In genomic region chr5:65925601-65926275, GRCh38 we compare ENCODE assay signal across 8 cellular contexts. TPM values are rescaled to one million over a fixed set of nuclear protein-coding genes. Genes with fewer than 3 reads are reported as not detected.
DNase-seq lines count a peak whose midpoint lies in the region; ATAC-seq and TF ChIP-seq lines count a peak whose summit lies in the region.

No MANE protein-coding gene starts in this region.

- H3K9ac ChIP-seq in DND-41 (ENCODE audit: low read depth, low read length): peak overlapping the region; percentile 91
- peak overlapping the region; percentile 100 for H3K9ac ChIP-seq in IMR-90 (ENCODE audit: low read depth, low read length)
- H3K9ac ChIP-seq in PC-3 (ENCODE audit: low read length): peak overlapping the region; percentile 84
- peak overlapping the region; percentile 98 for H3K9ac ChIP-seq in fibroblast of lung (ENCODE audit: insufficient read depth, low read length)

- H3K27ac ChIP-seq in DND-41 (ENCODE audit: low read length) (peak overlapping the region; percentile 99), IMR-90 (ENCODE audit: insufficient read depth, low read length) (peak overlapping the region; percentile 100), PC-3 (ENCODE audit: low read length) (peak overlapping the region; percentile 87), fibroblast of lung (ENCODE audit: insufficient read depth, low read length) (peak overlapping the region; percentile 98)

- peak overlapping the region; percentile 92 for H3K56ac ChIP-seq in IMR-90 (ENCODE audit: extremely low read depth, insufficient read depth, low read length)

- peaks cover 10% of the 10 kb centered on the region for H3K36me3 ChIP-seq in DND-41 (ENCODE audit: insufficient read depth, low read length)
- peaks cover 2% of the 10 kb centered on the region for H3K36me3 ChIP-seq in IMR-90 (ENCODE audit: control insufficient read depth, insufficient read depth, low read length)
- no peaks in the 10 kb centered on the region for H3K36me3 ChIP-seq in PC-3 (ENCODE audit: low read depth, low read length)
- no peaks in the 10 kb centered on the region for H3K36me3 ChIP-seq in fibroblast of lung (ENCODE audit: control insufficient read depth, insufficient read depth, low read length)

- BruUV-seq in IMR-90 (replicated peaks; lab: Mats Ljungman, UMichigan) (no TSS peak), PC-3 (replicated peaks; lab: Mats Ljungman, UMichigan) (no TSS peak)

- peak overlapping the region; percentile 88 for H2AK5ac ChIP-seq in IMR-90 (ENCODE audit: low read depth, low read length)

- intact Hi-C loops in IMR-90 (cut with micrococcal nuclease) (loop anchor here (2.0 to 5.0 kb wide), 6 partner anchors 63 to 301 kb away; partner anchors contain the start of genes SHLD3, SREK1, TRAPPC13 and TRIM23), PC-3 (cut with micrococcal nuclease) (loop anchor here (2.0 to 10.0 kb wide), 6 partner anchors 53 to 219 kb away; partner anchors contain the start of genes NLN, SGTB and SREK1), natural killer cell (cut with micrococcal nuclease) (loop anchor here (1.0 to 10.0 kb wide), 6 partner anchors 37 to 1242 kb away; partner anchors contain the start of genes SHLD3, TRAPPC13 and TRIM23)

- H3K4ac ChIP-seq in IMR-90 (ENCODE audit: low read depth, low read length): peak overlapping the region; percentile 86

- peak overlapping the region; percentile 89 to 96 for H3K27ac Mint-ChIP-seq in natural killer cell

- H3K4me2 ChIP-seq in DND-41 (ENCODE audit: insufficient read depth, low read length): peak overlapping the region; percentile 75
- H3K4me2 ChIP-seq in IMR-90 (ENCODE audit: low read depth, low read length): peak overlapping the region; percentile 0; the same call in 1 of the 2 replicates
- H3K4me2 ChIP-seq in PC-3 (ENCODE audit: low read length): peak overlapping the region; percentile 85
- peak overlapping the region; percentile 60 for H3K4me2 ChIP-seq in fibroblast of lung (ENCODE audit: extremely low read depth, insufficient read depth, low read length)

- CTCF ChIA-PET in IMR-90 (lab: Yijun Ruan, JAX) (no interaction called here), PC-3 (lab: Charles Lee) (no interaction called here)

- TF ChIP-seq CTCF in DND-41 (IDR thresholded peaks at IDR 0.05; ENCODE audit: borderline replicate concordance, extremely low read depth, low read length, poor library complexity, severe bottlenecking): peak; percentile 65
- TF ChIP-seq CTCF in IMR-90 (conservative IDR thresholded peaks at IDR 0.05; ENCODE audit: low read depth, low read length): peak; percentile 51
- no peak; the same call in 1 of the 2 replicates for TF ChIP-seq CTCF in PC-3 (conservative IDR thresholded peaks at IDR 0.05; ENCODE audit: low read depth, low read length)
- TF ChIP-seq CTCF in fibroblast of lung (conservative IDR thresholded peaks at IDR 0.05 in 1 of 2, IDR thresholded peaks at IDR 0.05 in 1 of 2; ENCODE audit: low read depth in 1 of 2, low read length in 2 of 2): no peak
- no peak for TF ChIP-seq CTCF in natural killer cell (IDR thresholded peaks at IDR 0.05)

- H3K9me3 ChIP-seq in DND-41 (ENCODE audit: insufficient read depth, low read length, severe bottlenecking): no peaks in the 10 kb centered on the region
- no peaks in the 10 kb centered on the region for H3K9me3 ChIP-seq in IMR-90 (ENCODE audit: control insufficient read depth, insufficient read depth, low read length)
- H3K9me3 ChIP-seq in PC-3 (ENCODE audit: low read length): no peaks in the 10 kb centered on the region
- no peaks in the 10 kb centered on the region for H3K9me3 ChIP-seq in fibroblast of lung (ENCODE audit: control insufficient read depth, insufficient read depth, low read depth, low read length)

- peak overlapping the region; percentile 99 for H2BK5ac ChIP-seq in IMR-90 (ENCODE audit: low read depth, low read length, poor library complexity, severe bottlenecking)

- H4K5ac ChIP-seq in IMR-90 (ENCODE audit: low read depth, low read length): peak overlapping the region; percentile 85

- no peaks in the 10 kb centered on the region for H3K9me2 ChIP-seq in PC-3 (replicated peaks; ENCODE audit: low read length)

- 0 out of 2 replicates have a peak, but pooled peaks have one; percentile 21 for TF ChIP-seq RAD21 in IMR-90 (IDR thresholded peaks at IDR 0.05; ENCODE audit: low read length)

- H3K27me3 Mint-ChIP-seq in natural killer cell (ENCODE audit: low read depth in 2 of 2): no peaks in the 10 kb centered on the region

- no peaks in the 10 kb centered on the region for H3K36me3 Mint-ChIP-seq in natural killer cell

- H3K79me2 ChIP-seq in DND-41 (ENCODE audit: insufficient read depth, low read length): peaks cover 65% of the 10 kb centered on the region
- peaks cover 63% of the 10 kb centered on the region for H3K79me2 ChIP-seq in PC-3 (ENCODE audit: low read length)
- H3K79me2 ChIP-seq in fibroblast of lung (ENCODE audit: control insufficient read depth, insufficient read depth, low read length): peaks cover 43% of the 10 kb centered on the region

- H4K8ac ChIP-seq in IMR-90 (ENCODE audit: low read depth in 2 of 2, low read length in 2 of 2): peak overlapping the region; percentile 93 to 97

- peaks cover 40 to 66% of the 10 kb centered on the region in 2 donors for H3K4me1 Mint-ChIP-seq in natural killer cell

- H3K79me1 ChIP-seq in IMR-90 (ENCODE audit: low read depth in 1 of 2, low read length in 2 of 2): peaks cover 4 to 14% of the 10 kb centered on the region in 2 experiments; a peak in 3 of 4 replicates

- peak overlapping the region; percentile 73 for H2AFZ ChIP-seq in DND-41 (ENCODE audit: low read depth, low read length)
- peak overlapping the region; percentile 94 for H2AFZ ChIP-seq in IMR-90 (replicated peaks; ENCODE audit: low read length, poor library complexity)
- H2AFZ ChIP-seq in PC-3 (ENCODE audit: low read length): peak overlapping the region; percentile 45; the same call in 1 of the 2 replicates
- peak overlapping the region; percentile 31 for H2AFZ ChIP-seq in fibroblast of lung (ENCODE audit: low read length)

- H3K18ac ChIP-seq in IMR-90 (ENCODE audit: low read depth, low read length): peak overlapping the region; percentile 94

- 0% methylated on average over 25 of the region's 94 CpGs; no CpG with 5 or more reads in 1 of the 2 experiments for WGBS in IMR-90 (ENCODE audit: extremely low coverage in 2 of 2, insufficient read length in 1 of 2), 2 experiments

- DNase-seq in DND-41 (peak; percentile 87), IMR-90 (peak; percentile 85), PC-3 (peak; percentile 73), fibroblast of lung (ENCODE audit: low read depth in 2 of 2) (peak; percentile 88 to 90), natural killer cell (peak; percentile 81)
- peak; percentile 50 to 72 for DNase-seq in activated T-helper 1 cell treated with anti-CD3 and anti-CD28 coated beads, Interleukin-2, amount 50 U/mL, for 16 hours (ENCODE audit: low read depth in 1 of 2, low spot score in 1 of 2)
- DNase-seq in stimulated activated naive CD4-positive, alpha-beta T cell (lab: John Stamatoyannopoulos, UW): peak; percentile 51 to 87 (median 81)

- peak overlapping the region; percentile 98 for H4K91ac ChIP-seq in IMR-90 (ENCODE audit: insufficient read depth, low read depth, low read length)

- dilution Hi-C loops in IMR-90 (cut with HindIII; ENCODE audit: low sequenced_read_pairs, unreplicated experiment): no loop called here

- H2BK120ac ChIP-seq in IMR-90 (ENCODE audit: low read depth, low read length): peak overlapping the region; percentile 91

- no peaks in the 10 kb centered on the region for H3K27me3 ChIP-seq in DND-41 (ENCODE audit: insufficient read depth, low read length, poor library complexity)
- no peaks in the 10 kb centered on the region for H3K27me3 ChIP-seq in IMR-90 (ENCODE audit: control insufficient read depth, insufficient read depth, low read length)
- H3K27me3 ChIP-seq in PC-3 (ENCODE audit: low read length): no peaks in the 10 kb centered on the region
- H3K27me3 ChIP-seq in fibroblast of lung (ENCODE audit: control insufficient read depth, insufficient read depth, low read length): no peaks in the 10 kb centered on the region

- H3K4me3 Mint-ChIP-seq in natural killer cell: peak overlapping the region; percentile 90

- H3K23ac ChIP-seq in IMR-90 (ENCODE audit: low read depth, low read length): peak overlapping the region; percentile 85; the same call in 1 of the 2 replicates

- H3K4me3 ChIP-seq in DND-41 (ENCODE audit: low read depth in 1 of 2, low read length in 2 of 2) (peak overlapping the region; percentile 79 to 86), IMR-90 (ENCODE audit: insufficient read depth, low read depth, low read length) (peak overlapping the region; percentile 75), PC-3 (ENCODE audit: low read length) (peak overlapping the region; percentile 88), fibroblast of lung (replicated peaks in 1 of 4; ENCODE audit: control extremely low read depth in 1 of 4, insufficient read depth in 1 of 4, low read depth in 3 of 4, low read length in 4 of 4) (peak overlapping the region; percentile 63 to 99 (median 86))

- ATAC-seq in DND-41 (ENCODE audit: insufficient read depth, low read depth): peak; percentile 67
- ATAC-seq in GM21528 (IDR thresholded peaks at IDR 0.05; ENCODE audit: low FRiP score, unreplicated experiment): peak; percentile 69
- ATAC-seq in IMR-90 (ENCODE audit: low read depth): peak; percentile 87
- peak; percentile 69 for ATAC-seq in PC-3
- peak; percentile 67 to 83 (median 77) for ATAC-seq in natural killer cell

- H4K20me1 ChIP-seq in DND-41 (ENCODE audit: insufficient read depth, low read length) (peaks cover 32% of the 10 kb centered on the region; the same call in 1 of the 2 replicates), IMR-90 (ENCODE audit: insufficient read depth, low read length) (peaks cover 15% of the 10 kb centered on the region; the same call in 1 of the 2 replicates), PC-3 (ENCODE audit: low read length) (peaks cover 13% of the 10 kb centered on the region), fibroblast of lung (ENCODE audit: control insufficient read depth, extremely low read depth, insufficient read depth, low read length) (peaks cover 1% of the 10 kb centered on the region)

- H3K4me1 ChIP-seq in DND-41 (ENCODE audit: insufficient read depth, low read length) (peaks cover 34% of the 10 kb centered on the region), IMR-90 (ENCODE audit: control insufficient read depth, insufficient read depth, low read length) (no peaks in the 10 kb centered on the region), PC-3 (ENCODE audit: insufficient read depth, low read length) (peaks cover 15% of the 10 kb centered on the region), fibroblast of lung (ENCODE audit: control insufficient read depth, extremely low read depth, insufficient read depth, low read length) (no peaks in the 10 kb centered on the region)

- 0 out of 2 replicates have a peak overlapping the region, but pooled peaks have one; percentile 30 for H2BK20ac ChIP-seq in IMR-90 (ENCODE audit: low read depth, low read length)

- peak overlapping the region; percentile 99 for H3K14ac ChIP-seq in IMR-90 (replicated peaks; ENCODE audit: low read depth, low read length)

- POLR2A ChIA-PET in IMR-90 (lab: Charles Lee; ENCODE audit: unreplicated experiment) (interaction anchor here (0.6 to 1.5 kb wide), 4 partner anchors 125 to 245 kb away, joined by 3 to 9 read pairs (median 4); no protein-coding TSS in a partner anchor), PC-3 (lab: Charles Lee; ENCODE audit: unreplicated experiment) (interaction anchor here (0.7 to 1.0 kb wide), 3 partner anchors 58 to 198 kb away, joined by 3 to 16 read pairs (median 14); no protein-coding TSS in a partner anchor)

- H3K9me1 ChIP-seq in IMR-90 (ENCODE audit: insufficient read depth, low read length): no peaks in the 10 kb centered on the region; the same call in 1 of the 2 replicates

- in situ Hi-C loops in IMR-90 (cut with MboI; ENCODE audit: low sequenced_read_pairs): no loop called here

- peak overlapping the region; percentile 54; the same call in 2 of the 3 replicates for H2BK15ac ChIP-seq in IMR-90 (ENCODE audit: low read depth, low read length)

- H3F3A ChIP-seq in PC-3 (ENCODE audit: low read length, unreplicated experiment): no peaks in the 10 kb centered on the region

- TF ChIP-seq POLR2A in IMR-90 (IDR thresholded peaks at IDR 0.05; ENCODE audit: low read depth, low read length): peak; percentile 86

- H2AK9ac ChIP-seq in IMR-90 (replicated peaks; ENCODE audit: low read depth, low read length, poor library complexity): peak overlapping the region; percentile 98

- no peaks in the 10 kb centered on the region for H3K9me3 Mint-ChIP-seq in natural killer cell

RNA-seq across cellular contexts. Expression of gene ERBIN, which starts 0.6 kb away (rescaled TPM):
- total RNA-seq in IMR-90 (2012; rRNA removed) (70.1 and 107 TPM in 2 replicates), PC-3 (2014; rRNA removed) (38.9 and 40.6 TPM in 2 replicates), fibroblast of lung (79.9 and 127 TPM in 2 replicates), natural killer cell (100 to 1,000 TPM; 153 to 171 (median 166) TPM)
- polyA plus RNA-seq in IMR-90 (2012; rRNA removed) (23.5 and 25.8 TPM in 2 replicates), fibroblast of lung (49.5 and 69.1 TPM in 2 replicates)
- 2.3 and 2.5 TPM in 2 replicates for polyA plus RNA-seq in IMR-90 (2012; cell fraction: cytosol; rRNA removed)
- 2.7 and 29.1 TPM in 2 replicates for polyA plus RNA-seq in IMR-90 (2012; cell fraction: nucleus; rRNA removed; ENCODE audit: low replicate concordance)
- polyA plus RNA-seq in fibroblast of lung (2012): 26.4 and 37.0 TPM in 2 replicates
- 10.0 and 28.2 TPM in 2 replicates for polyA minus RNA-seq in fibroblast of lung (ENCODE audit: low replicate concordance)

Comparison
In these comparisons a context has a peak if more than half of its experiments do, and no peak if none do; other contexts are left out.
1. Peak in every context shown above with its lines: DNase-seq, ATAC-seq, H3K4me3 ChIP-seq and H3K27ac ChIP-seq.
2. H2AFZ ChIP-seq: peak in every context shown above with its lines; median percentile 94 in IMR-90; 73 in DND-41; 45 in PC-3; 31 in fibroblast of lung.
3. H3K4me2 ChIP-seq: peak in every context shown above with its lines; median percentile 85 in PC-3; 75 in DND-41; 60 in fibroblast of lung; 0 in IMR-90.
4. CTCF ChIP-seq: peak in DND-41 (single experiment) and IMR-90 (single experiment); none in PC-3 (single experiment), fibroblast of lung (0 of 2) and natural killer cell (single experiment).